1 cellular context compared by ENCODE assay signal in genomic region chr9:15510789-15511575, GRCh38.
TF ChIP-seq lines count a peak whose summit lies in the region.

PSIP1 (minus strand) TSS chr9:15510970; CDS start chr9:15510188, 782 bp downstream.

TF ChIP-seq in HepG2, 621 proteins besides CTCF, POLR2A, EP300 and RAD21 (continued from another document and continues in another):
- peak; percentile 84 for TF ChIP-seq ZNF800 (CRISPR knock-in tag; IDR thresholded peaks at IDR 0.05)
- peak; percentile 10; the same call in 1 of the 2 replicates for TF ChIP-seq ZNF331 (CRISPR knock-in tag; IDR thresholded peaks at IDR 0.05)
- peak; percentile 72; the same call in 1 of the 2 replicates for TF ChIP-seq BCL3 (CRISPR knock-in tag; IDR thresholded peaks at IDR 0.05)
- peak; percentile 88; the same call in 1 of the 2 replicates for TF ChIP-seq ZSCAN31 (CRISPR knock-in tag; IDR thresholded peaks at IDR 0.05; ENCODE audit: low read depth)
- TF ChIP-seq ZNF441 (CRISPR knock-in tag; IDR thresholded peaks at IDR 0.05; ENCODE audit: borderline replicate concordance), result peak; percentile 30; the same call in 1 of the 2 replicates
- peak; percentile 24; the same call in 1 of the 2 replicates for TF ChIP-seq ZXDC (CRISPR knock-in tag; IDR thresholded peaks at IDR 0.05)
- TF ChIP-seq BRF2 (CRISPR knock-in tag; IDR thresholded peaks at IDR 0.05), result peak; percentile 29; the same call in 1 of the 2 replicates
- peak; percentile 90 for TF ChIP-seq KDM5B (CRISPR knock-in tag; IDR thresholded peaks at IDR 0.05; ENCODE audit: borderline replicate concordance)
- no peak for TF ChIP-seq EZH2 (conservative IDR thresholded peaks at IDR 0.05; ENCODE audit: low read depth, low read length)
- peak; percentile 53; the same call in 1 of the 2 replicates for TF ChIP-seq TBX2 (CRISPR knock-in tag; IDR thresholded peaks at IDR 0.05; ENCODE audit: borderline replicate concordance)
- no peak for TF ChIP-seq HNF4G (IDR thresholded peaks at IDR 0.05; ENCODE audit: borderline replicate concordance, low read depth, low read length)
- 0 out of 2 replicates have a peak, but pooled peaks have one; percentile 44 for TF ChIP-seq HNF4G (CRISPR knock-in tag; IDR thresholded peaks at IDR 0.05; ENCODE audit: borderline replicate concordance, low read depth)
- TF ChIP-seq CHCHD3 (CRISPR knock-in tag; IDR thresholded peaks at IDR 0.05), result 0 out of 2 replicates have a peak, but pooled peaks have one; percentile 78
- 0 out of 2 replicates have a peak, but pooled peaks have one; percentile 31 for TF ChIP-seq ZNF570 (CRISPR knock-in tag; IDR thresholded peaks at IDR 0.05; ENCODE audit: borderline replicate concordance)
- TF ChIP-seq FOXP4 (CRISPR knock-in tag; IDR thresholded peaks at IDR 0.05), result peak; percentile 74
- TF ChIP-seq ZKSCAN8 (CRISPR knock-in tag; IDR thresholded peaks at IDR 0.05; ENCODE audit: borderline replicate concordance), result no peak; the same call in 1 of the 2 replicates
- TF ChIP-seq KDM2A (CRISPR knock-in tag; IDR thresholded peaks at IDR 0.05; ENCODE audit: borderline replicate concordance, low read depth), result peak; percentile 85
- TF ChIP-seq ZNF557 (CRISPR knock-in tag; IDR thresholded peaks at IDR 0.05), result no peak
- peak; percentile 37; the same call in 1 of the 2 replicates for TF ChIP-seq NFIC (IDR thresholded peaks at IDR 0.05; ENCODE audit: low read length)
- peak; percentile 70; the same call in 1 of the 2 replicates for TF ChIP-seq NR0B2 (CRISPR knock-in tag; IDR thresholded peaks at IDR 0.05)
- TF ChIP-seq MTERF4 (CRISPR knock-in tag; IDR thresholded peaks at IDR 0.05), result 0 out of 2 replicates have a peak, but pooled peaks have one; percentile 34
- TF ChIP-seq ZNF329 (CRISPR knock-in tag; IDR thresholded peaks at IDR 0.05; ENCODE audit: low read depth), result peak; percentile 90
- no peak for TF ChIP-seq ZBTB46 (CRISPR knock-in tag; IDR thresholded peaks at IDR 0.05; ENCODE audit: borderline replicate concordance)
- TF ChIP-seq KLF6 (CRISPR knock-in tag; IDR thresholded peaks at IDR 0.05), result peak; percentile 39; the same call in 1 of the 2 replicates
- 0 out of 2 replicates have a peak, but pooled peaks have one; percentile 3 for TF ChIP-seq KDM6A (CRISPR knock-in tag; IDR thresholded peaks at IDR 0.05; ENCODE audit: low read depth)
- TF ChIP-seq MIXL1 (CRISPR knock-in tag; IDR thresholded peaks at IDR 0.05), result peak; percentile 20; the same call in 1 of the 2 replicates
- no peak for TF ChIP-seq ZNF773 (CRISPR knock-in tag; IDR thresholded peaks at IDR 0.05; ENCODE audit: borderline replicate concordance)
- TF ChIP-seq GATAD1 (CRISPR knock-in tag; IDR thresholded peaks at IDR 0.05), result no peak
- peak; percentile 62 for TF ChIP-seq XRCC5 (optimal IDR thresholded peaks at IDR 0.05; ENCODE audit: low read length)
- TF ChIP-seq ZNF430 (CRISPR knock-in tag; IDR thresholded peaks at IDR 0.05), result peak; percentile 57; the same call in 1 of the 2 replicates
- TF ChIP-seq MEF2D (CRISPR knock-in tag; IDR thresholded peaks at IDR 0.05), result 0 out of 2 replicates have a peak, but pooled peaks have one; percentile 50
- TF ChIP-seq IKZF4 (CRISPR knock-in tag; IDR thresholded peaks at IDR 0.05; ENCODE audit: borderline replicate concordance, low read depth, not compliant biosample characterization), result no peak
- TF ChIP-seq ARNTL (CRISPR knock-in tag; IDR thresholded peaks at IDR 0.05), result peak; percentile 56; the same call in 1 of the 2 replicates
- TF ChIP-seq NFKB2 (CRISPR knock-in tag; IDR thresholded peaks at IDR 0.05; ENCODE audit: borderline replicate concordance), result peak; percentile 31; the same call in 1 of the 2 replicates
- 0 out of 2 replicates have a peak, but pooled peaks have one; percentile 56 for TF ChIP-seq MEIS1 (CRISPR knock-in tag; IDR thresholded peaks at IDR 0.05; ENCODE audit: borderline replicate concordance)
- peak; percentile 85; the same call in 1 of the 2 replicates for TF ChIP-seq UBTF (CRISPR knock-in tag; IDR thresholded peaks at IDR 0.05)
- peak; percentile 53; the same call in 1 of the 2 replicates for TF ChIP-seq YEATS2 (CRISPR knock-in tag; IDR thresholded peaks at IDR 0.05; ENCODE audit: borderline replicate concordance)
- TF ChIP-seq NONO (IDR thresholded peaks at IDR 0.05), result peak; percentile 95; the same call in 1 of the 2 replicates
- peak; percentile 39; the same call in 1 of the 2 replicates for TF ChIP-seq NONO (CRISPR knock-in tag; conservative IDR thresholded peaks at IDR 0.05)
- peak; percentile 45; the same call in 1 of the 2 replicates for TF ChIP-seq ZNF747 (CRISPR knock-in tag; IDR thresholded peaks at IDR 0.05; ENCODE audit: borderline replicate concordance)
- TF ChIP-seq KLF12 (CRISPR knock-in tag; IDR thresholded peaks at IDR 0.05; ENCODE audit: borderline replicate concordance), result no peak
